In genomic region chr13:38349386-38350113, GRCh38 we compare ENCODE assay signal across 8 cellular contexts. TPM values are rescaled to one million over a fixed set of nuclear protein-coding genes. Genes with fewer than 3 reads are reported as not detected.
DNase-seq lines count a peak whose midpoint lies in the region; ATAC-seq lines count a peak whose summit lies in the region.

Gene UFM1, plus strand, starts transcription at chr13:38349851. Its CDS starts 69 bp downstream, at chr13:38349920.

- no peaks in the 10 kb centered on the region for H3K27me3 ChIP-seq in BLaER1 treated with 17β-estradiol and CSF1 and Interleukin-3, amounts not matched to agents 10 nM and 100 nM

- no peaks in the 10 kb centered on the region for H3K9me3 ChIP-seq in BLaER1 treated with 17β-estradiol and CSF1 and Interleukin-3, amounts not matched to agents 10 nM and 100 nM (replicated peaks in 1 of 11)

- peak within 1 kb of the TSS; percentile 89 to 98 (median 94) for H3K27ac ChIP-seq in BLaER1 treated with 17β-estradiol and CSF1 and Interleukin-3, amounts not matched to agents 10 nM and 100 nM

- intact Hi-C loops in left colon (cut with DNase I, micrococcal nuclease) = no loop called here

- ATAC-seq in GM19351 (IDR thresholded peaks at IDR 0.05; ENCODE audit: unreplicated experiment) = peak; percentile 90
- peak; percentile 95 for ATAC-seq in HG03521 (IDR thresholded peaks at IDR 0.05; ENCODE audit: unreplicated experiment)
- ATAC-seq in left colon = peak; percentile 98

- H3K4me2 ChIP-seq in BLaER1 treated with 17β-estradiol and CSF1 and Interleukin-3, amounts not matched to agents 10 nM and 100 nM = peak within 1 kb of the TSS; percentile 79 to 100 (median 95)

- peak within 1 kb of the TSS; percentile 72 to 95 (median 94) for H3K4me3 ChIP-seq in BLaER1 treated with 17β-estradiol and CSF1 and Interleukin-3, amounts not matched to agents 10 nM and 100 nM

- peaks cover 0 to 21% (median 7%) of the 10 kb centered on the region in 11 experiments; a peak in 10 of 22 replicates for H4K20me1 ChIP-seq in BLaER1 treated with 17β-estradiol and CSF1 and Interleukin-3, amounts not matched to agents 10 nM and 100 nM

- DNase-seq in NCI-H748 (lab: John Stamatoyannopoulos, UW; ENCODE audit: unreplicated experiment) (peak; percentile 96), cortex of kidney (lab: John Stamatoyannopoulos, UW) (peak; percentile 38), left colon (peak; percentile 95)
- peak; percentile 83 for DNase-seq in activated CD4-positive, alpha-beta T cell treated with anti-CD3 and anti-CD28 coated beads, Interleukin-2, amount 50 U/mL, for 1 hour
- peak; percentile 88 for DNase-seq in stimulated activated CD4-positive, alpha-beta T cell treated with anti-CD3 and anti-CD28 coated beads, Interleukin-1b, Interleukin-23, amount 100 ng/mL, for 48 hours

- peaks cover 31 to 40% (median 35%) of the 10 kb centered on the region in 11 experiments; a peak in 21 of 22 replicates for H3K36me3 ChIP-seq in BLaER1 treated with 17β-estradiol and CSF1 and Interleukin-3, amounts not matched to agents 10 nM and 100 nM

- H3K9ac ChIP-seq in BLaER1 treated with 17β-estradiol and CSF1 and Interleukin-3, amounts not matched to agents 10 nM and 100 nM = peak within 1 kb of the TSS; percentile 88 to 98 (median 93)

- peaks cover 20 to 43% (median 29%) of the 10 kb centered on the region in 10 experiments for H3K4me1 ChIP-seq in BLaER1 treated with 17β-estradiol and CSF1 and Interleukin-3, amounts not matched to agents 10 nM and 100 nM

RNA-seq across cellular contexts. Expression of gene UFM1, which starts in this region (rescaled TPM):
- 10 to 100 TPM; 48.9 to 52.2 TPM for total RNA-seq in left colon

Comparison
In these comparisons a context has a peak if more than half of its experiments do, and no peak if none do; other contexts are left out.
1. Peak in every context shown above with its lines: DNase-seq, ATAC-seq, H3K4me3 ChIP-seq and H3K27ac ChIP-seq.
2. DNase-seq: peak in every context shown above with its lines; median percentile 96 in NCI-H748; 95 in left colon; 88 in stimulated activated CD4-positive, alpha-beta T cell treated with anti-CD3 and anti-CD28 coated beads, Interleukin-1b, Interleukin-23, amount 100 ng/mL, for 48 hours; 83 in activated CD4-positive, alpha-beta T cell treated with anti-CD3 and anti-CD28 coated beads, Interleukin-2, amount 50 U/mL, for 1 hour; 38 in cortex of kidney.